Comparison of ENCODE assay signal across 8 cellular contexts in genomic region chr3:42961633-42962032, GRCh38. TPM values are rescaled to one million over a fixed set of nuclear protein-coding genes. Genes with fewer than 3 reads are reported as not detected.
DNase-seq lines count a peak whose midpoint lies in the region; ATAC-seq and TF ChIP-seq lines count a peak whose summit lies in the region.

No MANE protein-coding gene starts in this region.

- H3K36me3 ChIP-seq in RWPE2 (ENCODE audit: low read depth) = peaks cover 5% of the 10 kb centered on the region
- H3K36me3 ChIP-seq in lower lobe of right lung = no peaks in the 10 kb centered on the region
- H3K36me3 ChIP-seq in uterus = no peaks in the 10 kb centered on the region

- H3K27me3 ChIP-seq in RWPE2 (ENCODE audit: insufficient read depth, poor library complexity, severe bottlenecking) (no peaks in the 10 kb centered on the region), lower lobe of right lung (ENCODE audit: low read depth) (no peaks in the 10 kb centered on the region), uterus (no peaks in the 10 kb centered on the region)

- DNase-seq in Daoy (ENCODE audit: low read depth) (peak; percentile 29), HuH-7.5 (ENCODE audit: low spot score) (peak; percentile 23), RWPE2 (ENCODE audit: low spot score) (no peak), ecto neural progenitor cell (ENCODE audit: low spot score) (peak; percentile 53), lower lobe of right lung (no peak), uterus (peak; percentile 54 to 69)

- intact Hi-C loops in lower lobe of right lung (cut with DNase I) = no loop called here
- intact Hi-C loops in uterus (cut with DNase I; ENCODE audit: low total_unique reads) = loop anchor here (5.0 to 10.0 kb wide), 2 partner anchors 143 to 196 kb away; partner anchors contain the start of gene POMGNT2

- no peak for TF ChIP-seq POLR2A in uterus (IDR thresholded peaks at IDR 0.05)

- H3K4me3 ChIP-seq in RWPE2 (ENCODE audit: severe bottlenecking) (no peak overlapping the region), lower lobe of right lung (no peak overlapping the region), uterus (no peak overlapping the region)

- H3K4me1 ChIP-seq in RWPE2 (ENCODE audit: insufficient read depth, poor library complexity, severe bottlenecking) (no peaks in the 10 kb centered on the region), lower lobe of right lung (peaks cover 4% of the 10 kb centered on the region), uterus (no peaks in the 10 kb centered on the region)

- H3K27ac ChIP-seq in RWPE2 (ENCODE audit: poor library complexity, severe bottlenecking) (no peak overlapping the region), lower lobe of right lung (no peak overlapping the region), uterus (no peak overlapping the region)

- ATAC-seq in RWPE2 (ENCODE audit: low read depth) (0 out of 3 replicates have a peak, but pooled peaks have one; percentile 31), lower lobe of right lung (peak; percentile 41 to 50), HG03280 (IDR thresholded peaks at IDR 0.05; ENCODE audit: unreplicated experiment) (no peak), GM18867 (IDR thresholded peaks at IDR 0.05; ENCODE audit: unreplicated experiment) (no peak)

- TF ChIP-seq CTCF in RWPE2 (IDR thresholded peaks at IDR 0.05; ENCODE audit: poor library complexity, severe bottlenecking) (peak; percentile 72), lower lobe of right lung (IDR thresholded peaks at IDR 0.05) (peak; percentile 73), uterus (IDR thresholded peaks at IDR 0.05) (peak; percentile 71 to 81 (median 78))

- H3K9me3 ChIP-seq in RWPE2 (ENCODE audit: severe bottlenecking) (no peaks in the 10 kb centered on the region), lower lobe of right lung (no peaks in the 10 kb centered on the region), uterus (no peaks in the 10 kb centered on the region)

RNA-seq across cellular contexts. Expression of gene GASK1A, which starts 17.5 kb away (rescaled TPM):
- 0.11 TPM in 1 of 2 replicates, not detected in the other for total RNA-seq in Daoy (2014; rRNA removed; shearing (Covaris generic))
- total RNA-seq in lower lobe of right lung (5.9 TPM), uterus (10 to 100 TPM; 26.3 to 65.8 (median 48.0) TPM)

RNA-seq across cellular contexts. Expression of gene ZNF662, which starts 55.7 kb away (rescaled TPM):
- 0.30 and 0.80 TPM in 2 replicates for total RNA-seq in Daoy (2014; rRNA removed; shearing (Covaris generic))
- total RNA-seq in lower lobe of right lung = 7.3 TPM
- total RNA-seq in uterus = 10 to 100 TPM in 3 of 4 donors, 1 to 10 TPM in 1; 7.2 to 25.5 (median 19.6) TPM

Comparison
In these comparisons a context has a peak if more than half of its experiments do, and no peak if none do; other contexts are left out.
1. DNase-seq: peak in Daoy (single experiment), HuH-7.5 (single experiment), ecto neural progenitor cell (single experiment) and uterus (2 of 2); none in RWPE2 (single experiment) and lower lobe of right lung (single experiment).
2. ATAC-seq: peak in RWPE2 (single experiment) and lower lobe of right lung (2 of 2); none in HG03280 (single experiment) and GM18867 (single experiment).
3. Peak in every context shown above with its lines, with median percentiles within 50 percentile points of each other: CTCF ChIP-seq.